ENCODE assay signal across 8 cellular contexts in the genomic region with DNA sequence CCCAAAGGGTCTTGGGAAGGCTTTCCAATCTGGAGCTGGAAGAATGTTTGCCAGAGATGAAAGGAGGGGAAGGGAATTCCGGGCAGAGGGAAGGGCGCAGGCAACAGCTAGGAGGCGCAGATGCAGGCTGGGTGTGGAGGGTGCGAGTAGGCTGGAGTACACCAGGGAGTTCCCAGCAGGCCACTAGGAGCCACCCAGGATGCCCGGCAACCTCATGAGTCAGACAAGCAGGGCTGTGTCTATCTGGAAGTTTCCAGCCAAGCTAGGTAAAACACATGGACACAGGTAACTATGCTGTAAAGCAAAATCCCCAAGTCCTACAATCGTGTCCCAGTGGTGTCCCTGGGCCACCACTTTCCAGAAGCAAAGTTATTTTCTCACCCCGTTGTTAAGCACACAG. TPM values are rescaled to one million over a fixed set of nuclear protein-coding genes. Genes with fewer than 3 reads are reported as not detected.
DNase-seq lines count a peak whose midpoint lies in the region; ATAC-seq and TF ChIP-seq lines count a peak whose summit lies in the region.

No MANE protein-coding gene starts in this region.

- H3K36me3 ChIP-seq in iPS-20b (ENCODE audit: insufficient read depth, low read depth, low read length) (no peaks in the 10 kb centered on the region), thoracic aorta (no peaks in the 10 kb centered on the region), HAP-1 (replicated peaks) (no peaks in the 10 kb centered on the region)

- H3K4me1 Mint-ChIP-seq in activated CD4-positive, alpha-beta T cell treated with anti-CD3 and anti-CD28 coated beads, Interleukin-2, amount 10 ng/mL, durations not matched to agents 7 days and 5 days = peaks cover 34% of the 10 kb centered on the region
- peaks cover 28% of the 10 kb centered on the region for H3K4me1 Mint-ChIP-seq in activated CD8-positive, alpha-beta T cell treated with anti-CD3 and anti-CD28 coated beads for 36 hours (ENCODE audit: low read depth)

- H3K9ac ChIP-seq in iPS-20b (ENCODE audit: low read depth, low read length) = no peak overlapping the region

- no peak overlapping the region for H3K27ac ChIP-seq in iPS-20b (ENCODE audit: low read length)
- H3K27ac ChIP-seq in thoracic aorta = peak overlapping the region; percentile 87 to 93

- ATAC-seq in activated CD8-positive, alpha-beta T cell treated with anti-CD3 and anti-CD28 coated beads for 36 hours = no peak
- ATAC-seq in thoracic aorta (ENCODE audit: insufficient number of reproducible peaks, low FRiP score, low read depth) (no peak), HG02884 (IDR thresholded peaks at IDR 0.05; ENCODE audit: unreplicated experiment) (no peak), HG02852 (IDR thresholded peaks at IDR 0.05; ENCODE audit: unreplicated experiment) (no peak)

- H3K9me3 Mint-ChIP-seq in activated CD4-positive, alpha-beta T cell treated with anti-CD3 and anti-CD28 coated beads, Interleukin-2, amount 10 ng/mL, durations not matched to agents 7 days and 5 days = no peaks in the 10 kb centered on the region
- no peaks in the 10 kb centered on the region for H3K9me3 Mint-ChIP-seq in activated CD8-positive, alpha-beta T cell treated with anti-CD3 and anti-CD28 coated beads for 36 hours

- CTCF ChIA-PET in activated CD4-positive, alpha-beta T cell treated with anti-CD3 and anti-CD28 coated beads, Interleukin-2, amount 10 ng/mL, durations not matched to agents 7 days and 5 days (lab: Charles Lee) = interaction anchor here (0.9 to 2.3 kb wide), 4 partner anchors 17 to 299 kb away, joined by 3 to 6 read pairs (median 3); no protein-coding TSS in a partner anchor
- CTCF ChIA-PET in activated CD8-positive, alpha-beta T cell treated with anti-CD3 and anti-CD28 coated beads for 36 hours (lab: Charles Lee) = interaction anchor here (1.0 to 2.2 kb wide), 5 partner anchors 11 to 251 kb away, joined by 3 to 8 read pairs (median 4); no protein-coding TSS in a partner anchor

- H3K9me3 ChIP-seq in iPS-20b (ENCODE audit: insufficient read depth, low read depth, low read length) (no peaks in the 10 kb centered on the region), thoracic aorta (no peaks in the 10 kb centered on the region), HAP-1 (no peaks in the 10 kb centered on the region)

- no peak for DNase-seq in activated CD4-positive, alpha-beta T cell treated with anti-CD3 and anti-CD28 coated beads, Interleukin-2, amount 10 ng/mL, durations not matched to agents 7 days and 5 days
- DNase-seq in activated CD4-positive, alpha-beta T cell treated with anti-CD3 and anti-CD28 coated beads for 1 hour = no peak
- peak; percentile 24 for DNase-seq in activated CD8-positive, alpha-beta T cell treated with anti-CD3 and anti-CD28 coated beads for 36 hours
- DNase-seq in thoracic aorta (ENCODE audit: low spot score) = no peak
- no peak for DNase-seq in HAP-1 (ENCODE audit: low spot score in 2 of 2)

- H3K36me3 Mint-ChIP-seq in activated CD4-positive, alpha-beta T cell treated with anti-CD3 and anti-CD28 coated beads, Interleukin-2, amount 10 ng/mL, durations not matched to agents 7 days and 5 days (ENCODE audit: low read depth) = peaks cover 2% of the 10 kb centered on the region
- no peaks in the 10 kb centered on the region for H3K36me3 Mint-ChIP-seq in activated CD8-positive, alpha-beta T cell treated with anti-CD3 and anti-CD28 coated beads for 36 hours (ENCODE audit: low read depth)

- H3K27me3 Mint-ChIP-seq in activated CD4-positive, alpha-beta T cell treated with anti-CD3 and anti-CD28 coated beads, Interleukin-2, amount 10 ng/mL, durations not matched to agents 7 days and 5 days = peaks cover 26% of the 10 kb centered on the region
- peaks cover 10% of the 10 kb centered on the region for H3K27me3 Mint-ChIP-seq in activated CD8-positive, alpha-beta T cell treated with anti-CD3 and anti-CD28 coated beads for 36 hours

- peak overlapping the region; percentile 76 for H3K4me3 Mint-ChIP-seq in activated CD4-positive, alpha-beta T cell treated with anti-CD3 and anti-CD28 coated beads, Interleukin-2, amount 10 ng/mL, durations not matched to agents 7 days and 5 days
- H3K4me3 Mint-ChIP-seq in activated CD8-positive, alpha-beta T cell treated with anti-CD3 and anti-CD28 coated beads for 36 hours = peak overlapping the region; percentile 74

- in situ Hi-C loops in HAP-1 (cut with MboI; ENCODE audit: low sequenced_read_pairs) = no loop called here

- intact Hi-C loops in activated CD8-positive, alpha-beta T cell treated with anti-CD3 and anti-CD28 coated beads for 36 hours (cut with micrococcal nuclease) = no loop called here

- H3K27ac Mint-ChIP-seq in activated CD4-positive, alpha-beta T cell treated with anti-CD3 and anti-CD28 coated beads, Interleukin-2, amount 10 ng/mL, durations not matched to agents 7 days and 5 days = peak overlapping the region; percentile 82
- H3K27ac Mint-ChIP-seq in activated CD8-positive, alpha-beta T cell treated with anti-CD3 and anti-CD28 coated beads for 36 hours = peak overlapping the region; percentile 64

- H3K27me3 ChIP-seq in iPS-20b (ENCODE audit: insufficient read depth, low read length) (peaks cover 66% of the 10 kb centered on the region), thoracic aorta (replicated peaks; ENCODE audit: insufficient read depth) (no peaks in the 10 kb centered on the region), HAP-1 (ENCODE audit: low read depth) (no peaks in the 10 kb centered on the region)

- no peak for TF ChIP-seq CTCF in activated CD8-positive, alpha-beta T cell treated with anti-CD3 and anti-CD28 coated beads for 36 hours (IDR thresholded peaks at IDR 0.05)
- no peak for TF ChIP-seq CTCF in thoracic aorta (IDR thresholded peaks at IDR 0.05)

- POLR2A ChIA-PET in activated CD4-positive, alpha-beta T cell treated with anti-CD3 and anti-CD28 coated beads, Interleukin-2, amount 10 ng/mL, durations not matched to agents 7 days and 5 days (lab: Charles Lee) = no interaction called here
- POLR2A ChIA-PET in activated CD8-positive, alpha-beta T cell treated with anti-CD3 and anti-CD28 coated beads for 36 hours (lab: Charles Lee) = interaction anchor here (0.8 to 1.0 kb wide), 3 partner anchors 25 to 162 kb away, joined by 3 to 6 read pairs (median 3); no protein-coding TSS in a partner anchor

- peaks cover 5% of the 10 kb centered on the region; the same call in 1 of the 2 replicates for H3K4me1 ChIP-seq in iPS-20b (ENCODE audit: insufficient read depth, low read length)
- peaks cover 11 to 47% of the 10 kb centered on the region in 2 donors for H3K4me1 ChIP-seq in thoracic aorta (ENCODE audit: control insufficient read depth in 1 of 2, low read depth in 2 of 2)
- peaks cover 12% of the 10 kb centered on the region for H3K4me1 ChIP-seq in HAP-1

- H3K4me3 ChIP-seq in iPS-20b (ENCODE audit: low read length) = peak overlapping the region; percentile 53; the same call in 1 of the 2 replicates
- peak overlapping the region; percentile 87 for H3K4me3 ChIP-seq in thoracic aorta
- no peak overlapping the region for H3K4me3 ChIP-seq in HAP-1

RNA-seq across cellular contexts. Expression of gene NBL1, which starts 1.0 kb away (rescaled TPM):
- total RNA-seq in activated CD4-positive, alpha-beta T cell treated with anti-CD3 and anti-CD28 coated beads, Interleukin-2, amount 10 ng/mL, durations not matched to agents 7 days and 5 days = 10 to 100 TPM; 17.5 to 22.0 TPM
- 10 to 100 TPM; 27.0 to 27.6 TPM for total RNA-seq in activated CD8-positive, alpha-beta T cell treated with anti-CD3 and anti-CD28 coated beads for 36 hours
- 10 to 100 TPM; 77.0 to 82.0 TPM for total RNA-seq in thoracic aorta

RNA-seq across cellular contexts. Expression of gene HTR6, which starts 21.6 kb away (rescaled TPM):
- total RNA-seq in activated CD4-positive, alpha-beta T cell treated with anti-CD3 and anti-CD28 coated beads, Interleukin-2, amount 10 ng/mL, durations not matched to agents 7 days and 5 days = under 1 TPM in 1 of 2 experiments, not detected in 1; 0.10 TPM
- total RNA-seq in activated CD8-positive, alpha-beta T cell treated with anti-CD3 and anti-CD28 coated beads for 36 hours = not detected
- total RNA-seq in thoracic aorta = under 1 TPM in 1 of 2 donors, not detected in 1; 0.41 TPM
